In genomic region chr15:90212221-90213079, GRCh38 we compare ENCODE assay signal across 12 cellular contexts. TPM values are rescaled to one million over a fixed set of nuclear protein-coding genes. Genes with fewer than 3 reads are reported as not detected.
A peak's percentile ranks its signal among the peaks of the same experiment; 100 is the strongest.
DNase-seq lines count a peak whose midpoint lies in the region; ATAC-seq, FAIRE-seq and TF ChIP-seq lines count a peak whose summit lies in the region.
"Had no signal": no experiment of that assay in that cellular context is flagged by ENCODE, and none has a peak within 500 bp of the region (broad histone marks: within the 10 kb centered on the region; RNA-seq: fewer than 3 reads in every experiment).

No MANE protein-coding gene starts in this region.

- H3K27ac Mint-ChIP-seq in stimulated activated effector memory CD8-positive, alpha-beta T cell treated with anti-CD3 and anti-CD28 coated beads, Interleukin-12 subunit alpha, Interleukin-12 subunit beta, amount 100 ng/mL, for 72 hours = peak overlapping the region; percentile 92
- H3K27ac Mint-ChIP-seq in CD14-positive monocyte = peak overlapping the region in 1 of 7 donors; percentile 15

- peaks cover 4 to 53% of the 10 kb centered on the region in 2 experiments for H3K36me3 ChIP-seq in keratinocyte (ENCODE audit: control insufficient read depth in 2 of 2, extremely low read depth in 1 of 2, insufficient read depth in 2 of 2, low read length in 2 of 2)

- peak overlapping the region in 2 of 3 experiments; percentile 57 to 60 for H3K4me3 ChIP-seq in keratinocyte (ENCODE audit: control insufficient read depth in 2 of 3, extremely low read depth in 1 of 3, insufficient read depth in 2 of 3, low read depth in 1 of 3, low read length in 3 of 3)
- H3K4me3 ChIP-seq: left ventricle myocardium inferior had no signal

- peaks cover 10% of the 10 kb centered on the region for H3K36me3 Mint-ChIP-seq in stimulated activated effector memory CD8-positive, alpha-beta T cell treated with anti-CD3 and anti-CD28 coated beads, Interleukin-12 subunit alpha, Interleukin-12 subunit beta, amount 100 ng/mL, for 72 hours
- H3K36me3 Mint-ChIP-seq in CD14-positive monocyte = peaks cover 44 to 80% of the 10 kb centered on the region in 2 donors

- H3K9me1 ChIP-seq in keratinocyte (ENCODE audit: control insufficient read depth, extremely low read depth, insufficient read depth, low read length) = peaks cover under 1% of the 10 kb centered on the region

- H3K4me3 Mint-ChIP-seq in stimulated activated effector memory CD8-positive, alpha-beta T cell treated with anti-CD3 and anti-CD28 coated beads, Interleukin-12 subunit alpha, Interleukin-12 subunit beta, amount 100 ng/mL, for 72 hours = no peak overlapping the region
- no peak overlapping the region for H3K4me3 Mint-ChIP-seq in CD14-positive monocyte
- H3K4me3 Mint-ChIP-seq: CD8-positive, alpha-beta memory T cell had no signal

- peak; percentile 94 for DNase-seq in keratinocyte (ENCODE audit: low read depth, low spot score)
- DNase-seq in stimulated activated effector memory CD8-positive, alpha-beta T cell treated with anti-CD3 and anti-CD28 coated beads, Interleukin-12 subunit alpha, Interleukin-12 subunit beta, amount 100 ng/mL, for 72 hours (ENCODE audit: low spot score in 2 of 2) = no peak
- no peak for DNase-seq in CD14-positive monocyte (ENCODE audit: low spot score)
- no peak for DNase-seq in T1000 (lab: John Stamatoyannopoulos, UW)
- no peak for DNase-seq in stimulated activated CD4-positive, alpha-beta T cell treated with anti-CD3 and anti-CD28 coated beads, Interleukin-2, amount 100 ng/mL, for 48 hours
- DNase-seq: CD8-positive, alpha-beta memory T cell; left ventricle myocardium inferior; NCI-H1930 had no signal

- no peaks in the 10 kb centered on the region for H4K20me1 ChIP-seq in keratinocyte (ENCODE audit: control insufficient read depth, extremely low read depth, insufficient read depth, low read length)

- intact Hi-C loops in CD14-positive monocyte (cut with micrococcal nuclease) = no loop called here

- H3K9me3 Mint-ChIP-seq in stimulated activated effector memory CD8-positive, alpha-beta T cell treated with anti-CD3 and anti-CD28 coated beads, Interleukin-12 subunit alpha, Interleukin-12 subunit beta, amount 100 ng/mL, for 72 hours = no peaks in the 10 kb centered on the region
- peaks cover 0 to 2% (median 0%) of the 10 kb centered on the region in 7 donors for H3K9me3 Mint-ChIP-seq in CD14-positive monocyte
- H3K9me3 Mint-ChIP-seq: CD8-positive, alpha-beta memory T cell had no signal

- H3K4me2 ChIP-seq in keratinocyte (ENCODE audit: control insufficient read depth, extremely low read depth, insufficient read depth, low read depth, low read length) = peak overlapping the region; percentile 91

- peaks cover 69% of the 10 kb centered on the region for H3K4me1 Mint-ChIP-seq in stimulated activated effector memory CD8-positive, alpha-beta T cell treated with anti-CD3 and anti-CD28 coated beads, Interleukin-12 subunit alpha, Interleukin-12 subunit beta, amount 100 ng/mL, for 72 hours
- H3K4me1 Mint-ChIP-seq in CD14-positive monocyte = peaks cover 50% of the 10 kb centered on the region

- H3K79me2 ChIP-seq in keratinocyte (ENCODE audit: control insufficient read depth, insufficient read depth, low read length) = peaks cover 74% of the 10 kb centered on the region

- H3K4me1 ChIP-seq in keratinocyte (ENCODE audit: control insufficient read depth, extremely low read depth, insufficient read depth, low read length) = peaks cover 66% of the 10 kb centered on the region

- H2AFZ ChIP-seq in keratinocyte (ENCODE audit: control insufficient read depth, low read length) = peak overlapping the region; percentile 51

- ATAC-seq in GM18520 (IDR thresholded peaks at IDR 0.05; ENCODE audit: unreplicated experiment) = peak; percentile 34
- no peak for ATAC-seq in stimulated activated effector memory CD8-positive, alpha-beta T cell treated with anti-CD3 and anti-CD28 coated beads, Interleukin-12 subunit alpha, Interleukin-12 subunit beta, amount 100 ng/mL, for 72 hours
- no peak for ATAC-seq in GM19455 (IDR thresholded peaks at IDR 0.05; ENCODE audit: unreplicated experiment)

- peaks cover 0 to 2% (median 0%) of the 10 kb centered on the region in 3 donors for H3K27me3 Mint-ChIP-seq in CD14-positive monocyte (ENCODE audit: low read depth in 3 of 3)
- H3K27me3 Mint-ChIP-seq: CD8-positive, alpha-beta memory T cell had no signal

- peak overlapping the region; percentile 88 for H3K9ac ChIP-seq in keratinocyte (ENCODE audit: control insufficient read depth, extremely low read depth, insufficient read depth, low read length)

- dilution Hi-C loops in keratinocyte (cut with MboI; ENCODE audit: extremely low pct_ligation_motif_present, low sequenced_read_pairs) = no loop called here

- no peaks in the 10 kb centered on the region for H3K9me3 ChIP-seq in keratinocyte (ENCODE audit: control insufficient read depth, low read depth, low read length)
- H3K9me3 ChIP-seq: left ventricle myocardium inferior had no signal

- H3K27me3 ChIP-seq in keratinocyte (ENCODE audit: control insufficient read depth, extremely low read depth, insufficient read depth, low read length) = no peaks in the 10 kb centered on the region

- peak; percentile 92 for FAIRE-seq in keratinocyte (lab: Jason Lieb, UNC)
- FAIRE-seq: GM12891 had no signal

- peak overlapping the region; percentile 76 for H3K27ac ChIP-seq in VCaP
- peak overlapping the region; percentile 98 for H3K27ac ChIP-seq in keratinocyte (ENCODE audit: control insufficient read depth, insufficient read depth, low read length)

- TF ChIP-seq CTCF in VCaP (conservative IDR thresholded peaks at IDR 0.05) (no peak), keratinocyte (optimal IDR thresholded peaks at IDR 0.05 in 1 of 3, IDR thresholded peaks at IDR 0.05 in 1 of 3, conservative IDR thresholded peaks at IDR 0.05 in 1 of 3; ENCODE audit: extremely low read depth in 1 of 3, insufficient read depth in 2 of 3, low read length in 3 of 3) (no peak), CD14-positive monocyte (IDR thresholded peaks at IDR 0.05) (no peak)

RNA-seq across cellular contexts. Expression of gene SEMA4B, which starts 11.3 kb away (rescaled TPM):
- polyA plus RNA-seq in keratinocyte = 58.7 to 95.1 TPM (median 72.7 TPM) in 3 replicates
- 14.0 TPM for polyA plus RNA-seq in keratinocyte (2011; ENCODE audit: low read depth)
- polyA plus RNA-seq in keratinocyte (2011; cell fraction: cytosol; rRNA removed) = 21.2 and 40.8 TPM in 2 replicates
- 116 and 175 TPM in 2 replicates for polyA plus RNA-seq in keratinocyte (2011; cell fraction: nucleus; rRNA removed)
- polyA plus RNA-seq in keratinocyte (2012; ENCODE audit: low replicate concordance) = 41.9 and 85.6 TPM in 2 replicates
- polyA minus RNA-seq in keratinocyte = 129 to 210 TPM (median 133 TPM) in 3 replicates
- polyA minus RNA-seq in keratinocyte (2011; cell fraction: cytosol; rRNA and poly(A)+ RNA removed) = 184 TPM
- 289 and 325 TPM in 2 replicates for polyA minus RNA-seq in keratinocyte (2011; cell fraction: nucleus; rRNA and poly(A)+ RNA removed)
- 10 to 100 TPM; 13.2 to 22.0 TPM for polyA plus RNA-seq in CD14-positive monocyte

RNA-seq across cellular contexts. Expression of gene CIB1, which starts 21.3 kb away (rescaled TPM):
- polyA plus RNA-seq in keratinocyte = 70.9 to 83.0 TPM (median 80.6 TPM) in 3 replicates
- 33.8 TPM for polyA plus RNA-seq in keratinocyte (2011; ENCODE audit: low read depth)
- 51.8 and 74.3 TPM in 2 replicates for polyA plus RNA-seq in keratinocyte (2011; cell fraction: cytosol; rRNA removed)
- 46.8 and 61.8 TPM in 2 replicates for polyA plus RNA-seq in keratinocyte (2011; cell fraction: nucleus; rRNA removed)
- polyA plus RNA-seq in keratinocyte (2012; ENCODE audit: low replicate concordance) = 54.8 and 97.3 TPM in 2 replicates
- 35.8 to 66.9 TPM (median 47.6 TPM) in 3 replicates for polyA minus RNA-seq in keratinocyte
- polyA minus RNA-seq in keratinocyte (2011; cell fraction: cytosol; rRNA and poly(A)+ RNA removed) = 38.2 TPM
- polyA minus RNA-seq in keratinocyte (2011; cell fraction: nucleus; rRNA and poly(A)+ RNA removed) = 8.5 and 8.9 TPM in 2 replicates
- 100 to 1,000 TPM; 169 to 197 TPM for polyA plus RNA-seq in CD14-positive monocyte

RNA-seq across cellular contexts. Expression of gene GDPGP1, which starts 21.6 kb away (rescaled TPM):
- polyA plus RNA-seq in keratinocyte = 0.92 to 2.7 TPM (median 1.0 TPM) in 3 replicates
- not detected for polyA plus RNA-seq in keratinocyte (2011; ENCODE audit: low read depth)
- 0.90 and 1.2 TPM in 2 replicates for polyA plus RNA-seq in keratinocyte (2011; cell fraction: cytosol; rRNA removed)
- polyA plus RNA-seq in keratinocyte (2011; cell fraction: nucleus; rRNA removed) = 3.4 TPM in 2 replicates
- 0.28 and 1.9 TPM in 2 replicates for polyA plus RNA-seq in keratinocyte (2012; ENCODE audit: low replicate concordance)
- 3.2 to 10.8 TPM (median 4.1 TPM) in 3 replicates for polyA minus RNA-seq in keratinocyte
- 3.8 TPM for polyA minus RNA-seq in keratinocyte (2011; cell fraction: cytosol; rRNA and poly(A)+ RNA removed)
- polyA minus RNA-seq in keratinocyte (2011; cell fraction: nucleus; rRNA and poly(A)+ RNA removed) = 4.0 and 4.6 TPM in 2 replicates
- polyA plus RNA-seq in CD14-positive monocyte = under 1 TPM; 0.53 to 0.91 TPM

RNA-seq across cellular contexts. Expression of gene TTLL13, which starts 36.9 kb away (rescaled TPM):
- 0.05 to 0.09 TPM (median 0.07 TPM) in 3 replicates for polyA plus RNA-seq in keratinocyte
- not detected for polyA plus RNA-seq in keratinocyte (2011; ENCODE audit: low read depth)
- polyA plus RNA-seq in keratinocyte (2011; cell fraction: cytosol; rRNA removed) = 0.05 and 0.10 TPM in 2 replicates
- 0.07 and 0.22 TPM in 2 replicates for polyA plus RNA-seq in keratinocyte (2011; cell fraction: nucleus; rRNA removed)
- not detected in 2 replicates for polyA plus RNA-seq in keratinocyte (2012; ENCODE audit: low replicate concordance)
- polyA minus RNA-seq in keratinocyte = 0.22 TPM in 1 of 3 replicates, not detected in the others
- not detected for polyA minus RNA-seq in keratinocyte (2011; cell fraction: cytosol; rRNA and poly(A)+ RNA removed)
- not detected in 2 replicates for polyA minus RNA-seq in keratinocyte (2011; cell fraction: nucleus; rRNA and poly(A)+ RNA removed)
- polyA plus RNA-seq in CD14-positive monocyte = under 1 TPM in 1 of 2 donors, not detected in 1; 0.08 TPM

RNA-seq across cellular contexts. Expression of gene NGRN, which starts 53.0 kb away (rescaled TPM):
- polyA plus RNA-seq in keratinocyte (46.3 to 60.0 TPM (median 54.9 TPM) in 3 replicates), CD14-positive monocyte (10 to 100 TPM; 18.9 to 20.3 TPM)
- polyA plus RNA-seq in keratinocyte (2011; ENCODE audit: low read depth) = 47.4 TPM
- 61.7 and 79.7 TPM in 2 replicates for polyA plus RNA-seq in keratinocyte (2011; cell fraction: cytosol; rRNA removed)
- polyA plus RNA-seq in keratinocyte (2011; cell fraction: nucleus; rRNA removed) = 34.7 and 36.9 TPM in 2 replicates
- polyA plus RNA-seq in keratinocyte (2012; ENCODE audit: low replicate concordance) = 41.3 and 78.4 TPM in 2 replicates
- polyA minus RNA-seq in keratinocyte = 17.5 to 25.9 TPM (median 21.8 TPM) in 3 replicates
- polyA minus RNA-seq in keratinocyte (2011; cell fraction: cytosol; rRNA and poly(A)+ RNA removed) = 26.7 TPM
- 9.2 and 12.5 TPM in 2 replicates for polyA minus RNA-seq in keratinocyte (2011; cell fraction: nucleus; rRNA and poly(A)+ RNA removed)
